ENCODE assay signal across 10 cellular contexts in genomic region chr10:99938563-99938962, GRCh38.
A peak's percentile ranks its signal among the peaks of the same experiment; 100 is the strongest.
DNase-seq lines count a peak whose midpoint lies in the region; ATAC-seq and TF ChIP-seq lines count a peak whose summit lies in the region.
"Had no signal": no experiment of that assay in that cellular context is flagged by ENCODE, and none has a peak within 500 bp of the region (broad histone marks: within the 10 kb centered on the region; RNA-seq: fewer than 3 reads in every experiment).

No MANE protein-coding gene starts in this region.

- peaks cover 13% of the 10 kb centered on the region; the same call in 1 of the 2 replicates for H3K79me2 ChIP-seq in OCI-LY7 (ENCODE audit: insufficient read depth, low read depth, low read length)

- peaks cover 5% of the 10 kb centered on the region for H3K27me3 Mint-ChIP-seq in endodermal cell (ENCODE audit: insufficient read depth)
- H3K27me3 Mint-ChIP-seq in CD4-positive, alpha-beta T cell, result no peaks in the 10 kb centered on the region

- TF ChIP-seq CTCF in endodermal cell (conservative IDR thresholded peaks at IDR 0.05) (no peak), OCI-LY7 (conservative IDR thresholded peaks at IDR 0.05; ENCODE audit: low read length) (no peak)
- TF ChIP-seq CTCF in CD4-positive, alpha-beta T cell (IDR thresholded peaks at IDR 0.05), result no peak

- H3K27ac ChIP-seq in endodermal cell (ENCODE audit: low read depth, low read length) (no peak overlapping the region), OCI-LY7 (ENCODE audit: low read depth, low read length, poor library complexity, severe bottlenecking) (no peak overlapping the region)
- no peak overlapping the region for H3K27ac ChIP-seq in CD4-positive, alpha-beta T cell (ENCODE audit: low read depth, low read length)
- H3K27ac ChIP-seq: coronary artery had no signal

- no peak for DNase-seq in endodermal cell
- DNase-seq in OCI-LY7 (ENCODE audit: low spot score), result no peak
- DNase-seq in MV-4-11 (lab: John Stamatoyannopoulos, UW), result no peak
- no peak for DNase-seq in CD4-positive, alpha-beta T cell
- no peak for DNase-seq in ACHN
- DNase-seq: islet precursor cell had no signal

- H3K36me3 Mint-ChIP-seq in endodermal cell (ENCODE audit: low read depth), result peaks cover 48% of the 10 kb centered on the region
- H3K36me3 Mint-ChIP-seq in CD4-positive, alpha-beta T cell (ENCODE audit: low read depth), result no peaks in the 10 kb centered on the region

- 60 to 66% methylated on average over 1 to 2 of the region's 3 CpGs for WGBS in endodermal cell (ENCODE audit: insufficient coverage in 1 of 2, insufficient read length in 1 of 2), 2 experiments

- CTCF ChIA-PET in OCI-LY7 (lab: Charles Lee; ENCODE audit: unreplicated experiment), result no interaction called here
- CTCF ChIA-PET in CD4-positive, alpha-beta T cell (lab: Charles Lee), result no interaction called here

- H4K20me1 ChIP-seq in OCI-LY7 (ENCODE audit: insufficient read depth, low read length), result no peaks in the 10 kb centered on the region

- H3K36me3 ChIP-seq in endodermal cell (ENCODE audit: control insufficient read depth, insufficient read depth, low read length) (peaks cover 26% of the 10 kb centered on the region), OCI-LY7 (ENCODE audit: insufficient read depth, low read length) (peaks cover 64% of the 10 kb centered on the region)

- H2AFZ ChIP-seq in OCI-LY7 (ENCODE audit: low read length), result no peak overlapping the region

- H3K4me2 ChIP-seq in OCI-LY7 (ENCODE audit: low read length), result no peak overlapping the region

- H3K9ac ChIP-seq in endodermal cell (ENCODE audit: extremely low read depth, low read length, poor library complexity, severe bottlenecking), result no peak overlapping the region

- no TSS peak for BruUV-seq in OCI-LY7 (replicated peaks; lab: Mats Ljungman, UMichigan)

- H3K27me3 ChIP-seq in endodermal cell (ENCODE audit: control insufficient read depth, insufficient read depth, low read length, poor library complexity, severe bottlenecking), result no peaks in the 10 kb centered on the region
- H3K27me3 ChIP-seq in CD4-positive, alpha-beta T cell (ENCODE audit: control insufficient read depth, insufficient read depth, low read length), result no peaks in the 10 kb centered on the region

- peaks cover 20% of the 10 kb centered on the region for H3K9me3 ChIP-seq in endodermal cell (ENCODE audit: control insufficient read depth, low read length)
- peaks cover 22% of the 10 kb centered on the region; the same call in 1 of the 2 replicates for H3K9me3 ChIP-seq in OCI-LY7 (ENCODE audit: low read length)
- no peaks in the 10 kb centered on the region for H3K9me3 ChIP-seq in CD4-positive, alpha-beta T cell (ENCODE audit: control insufficient read depth, low read length)

- no peak overlapping the region for H3K4me3 Mint-ChIP-seq in endodermal cell
- no peak overlapping the region for H3K4me3 Mint-ChIP-seq in CD4-positive, alpha-beta T cell

- peaks cover 24% of the 10 kb centered on the region for H3K9me3 Mint-ChIP-seq in endodermal cell
- no peaks in the 10 kb centered on the region for H3K9me3 Mint-ChIP-seq in CD4-positive, alpha-beta T cell

- peaks cover 14% of the 10 kb centered on the region for H3K4me1 Mint-ChIP-seq in endodermal cell
- H3K4me1 Mint-ChIP-seq in CD4-positive, alpha-beta T cell (ENCODE audit: low read depth), result no peaks in the 10 kb centered on the region

- peak; percentile 94 for ATAC-seq in GM18511 (IDR thresholded peaks at IDR 0.05; ENCODE audit: unreplicated experiment)
- peak; percentile 84 for ATAC-seq in GM21390 (IDR thresholded peaks at IDR 0.05; ENCODE audit: unreplicated experiment)
- ATAC-seq in HG03159 (IDR thresholded peaks at IDR 0.05; ENCODE audit: unreplicated experiment), result peak; percentile 84
- ATAC-seq in CD4-positive, alpha-beta T cell (ENCODE audit: poor library complexity), result no peak

- intact Hi-C loops in OCI-LY7 (cut with micrococcal nuclease; ENCODE audit: unreplicated experiment), result no loop called here
- intact Hi-C loops in CD4-positive, alpha-beta T cell (cut with DNase I, micrococcal nuclease), result no loop called here

- H3K4me1 ChIP-seq in endodermal cell (ENCODE audit: control insufficient read depth, insufficient read depth, low read length), result peaks cover 4% of the 10 kb centered on the region
- H3K4me1 ChIP-seq in OCI-LY7 (ENCODE audit: insufficient read depth, low read length, poor library complexity, severe bottlenecking), result no peaks in the 10 kb centered on the region

- H3K4me3 ChIP-seq in endodermal cell (ENCODE audit: low read length) (peak overlapping the region; percentile 59), OCI-LY7 (ENCODE audit: low read depth, low read length, poor library complexity, severe bottlenecking) (no peak overlapping the region)
- H3K4me3 ChIP-seq: coronary artery had no signal

- H3K9me2 ChIP-seq in OCI-LY7 (ENCODE audit: insufficient read depth, low read length), result no peaks in the 10 kb centered on the region

- H3K27ac Mint-ChIP-seq in endodermal cell, result no peak overlapping the region
- H3K27ac Mint-ChIP-seq in CD4-positive, alpha-beta T cell, result no peak overlapping the region

- POLR2A ChIA-PET in OCI-LY7 (lab: Charles Lee), result no interaction called here
- POLR2A ChIA-PET in CD4-positive, alpha-beta T cell (lab: Charles Lee), result no interaction called here

- in situ Hi-C loops in ACHN (cut with HindIII; ENCODE audit: low pct_ligation_motif_present, low pct_unique_long_range_greater_than_20kb, low sequenced_read_pairs), result no loop called here
